In the genomic region with DNA sequence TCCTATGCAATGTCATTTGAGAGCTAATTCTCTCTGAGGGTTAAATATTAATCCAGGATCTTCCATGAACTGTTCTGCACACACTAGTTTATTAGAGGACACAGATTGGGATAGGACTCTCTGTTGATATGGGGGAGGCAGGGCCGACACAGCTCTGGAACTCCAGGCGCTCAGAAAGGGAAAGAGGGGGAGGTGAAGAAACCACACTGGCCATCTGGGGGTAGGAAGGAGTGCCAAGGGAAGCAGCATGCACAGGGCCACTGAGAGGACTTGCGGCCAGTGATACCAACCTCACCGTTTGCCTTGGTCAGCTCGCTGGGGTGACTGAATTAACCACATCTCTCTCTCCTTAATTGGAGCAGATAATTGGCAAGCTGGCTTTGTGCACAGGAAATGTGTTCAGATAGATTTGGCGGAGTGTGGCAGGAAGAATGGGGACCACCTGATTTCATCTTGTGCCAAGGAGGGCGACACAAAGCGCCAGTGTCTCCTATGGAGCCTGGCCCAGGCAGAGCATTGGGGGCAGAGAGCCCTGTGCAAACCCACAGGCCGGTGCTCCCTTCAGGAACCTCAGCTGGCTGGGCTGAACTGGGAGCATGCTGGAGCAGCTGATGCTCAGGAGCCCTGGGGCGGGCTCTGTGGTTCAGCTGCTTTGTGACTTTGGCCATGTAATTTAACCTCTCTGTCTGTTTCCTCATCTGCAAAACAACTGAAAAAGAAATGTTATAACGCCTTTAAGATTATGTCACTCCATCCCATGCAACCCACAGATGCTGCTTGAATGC, we compare ENCODE assay signal across 1 cellular context.
A peak's percentile ranks its signal among the peaks of the same experiment; 100 is the strongest.
TF ChIP-seq lines count a peak whose summit lies in the region.

No MANE protein-coding gene starts in this region.

TF ChIP-seq in HepG2, 621 proteins besides CTCF, POLR2A, EP300 and RAD21 (continued from another document and continues in another):
- TF ChIP-seq ZNF570 (CRISPR knock-in tag; IDR thresholded peaks at IDR 0.05; ENCODE audit: borderline replicate concordance) (no peak), MZF1 (CRISPR knock-in tag; IDR thresholded peaks at IDR 0.05; ENCODE audit: borderline replicate concordance) (no peak), JDP2 (CRISPR knock-in tag; IDR thresholded peaks at IDR 0.05; ENCODE audit: borderline replicate concordance) (no peak), TMF1 (CRISPR knock-in tag; IDR thresholded peaks at IDR 0.05; ENCODE audit: low read depth) (no peak), HDAC6 (IDR thresholded peaks at IDR 0.05; ENCODE audit: low read depth, low read length) (no peak), TBX3 (IDR thresholded peaks at IDR 0.05; ENCODE audit: borderline replicate concordance) (0 out of 2 replicates have a peak, but pooled peaks have one; percentile 17), KLF11 (CRISPR knock-in tag; IDR thresholded peaks at IDR 0.05) (no peak; the same call in 1 of the 2 replicates), HNRNPH1 (optimal IDR thresholded peaks at IDR 0.05; ENCODE audit: low read depth, low read length) (no peak), KDM4B (CRISPR knock-in tag; IDR thresholded peaks at IDR 0.05) (no peak), RCOR2 (CRISPR knock-in tag; IDR thresholded peaks at IDR 0.05) (no peak), ZNF230 (CRISPR knock-in tag; IDR thresholded peaks at IDR 0.05) (no peak), ZMYM3 (CRISPR knock-in tag; IDR thresholded peaks at IDR 0.05) (peak; percentile 39; the same call in 1 of the 2 replicates), CBX2 (IDR thresholded peaks at IDR 0.05; ENCODE audit: low read depth, low read length) (no peak), CBX2 (CRISPR knock-in tag; IDR thresholded peaks at IDR 0.05; ENCODE audit: low read depth) (0 out of 2 replicates have a peak, but pooled peaks have one; percentile 72), NFIB (CRISPR knock-in tag; IDR thresholded peaks at IDR 0.05; ENCODE audit: borderline replicate concordance) (no peak), MEIS2 (CRISPR knock-in tag; IDR thresholded peaks at IDR 0.05) (no peak), ZSCAN20 (CRISPR knock-in tag; IDR thresholded peaks at IDR 0.05; ENCODE audit: borderline replicate concordance) (no peak), MATR3 (CRISPR knock-in tag; IDR thresholded peaks at IDR 0.05) (no peak), ZFP36L1 (CRISPR knock-in tag; IDR thresholded peaks at IDR 0.05) (no peak), FOXA3 (CRISPR knock-in tag; IDR thresholded peaks at IDR 0.05) (no peak; the same call in 1 of the 2 replicates), ZNF34 (CRISPR knock-in tag; IDR thresholded peaks at IDR 0.05; ENCODE audit: borderline replicate concordance) (no peak), ZNF546 (CRISPR knock-in tag; conservative IDR thresholded peaks at IDR 0.05) (no peak), ZNF260 (CRISPR knock-in tag; IDR thresholded peaks at IDR 0.05; ENCODE audit: borderline replicate concordance, low read depth) (no peak), IKZF1 (IDR thresholded peaks at IDR 0.05) (no peak), RAD51 (IDR thresholded peaks at IDR 0.05; ENCODE audit: borderline replicate concordance) (no peak), ISL2 (CRISPR knock-in tag; IDR thresholded peaks at IDR 0.05) (0 out of 2 replicates have a peak, but pooled peaks have one; percentile 40), HIVEP1 (CRISPR knock-in tag; IDR thresholded peaks at IDR 0.05) (no peak), ZFP37 (CRISPR knock-in tag; IDR thresholded peaks at IDR 0.05; ENCODE audit: borderline replicate concordance) (no peak), ZSCAN9 (CRISPR knock-in tag; IDR thresholded peaks at IDR 0.05; ENCODE audit: borderline replicate concordance) (no peak)
- TF ChIP-seq, protein P1, sequence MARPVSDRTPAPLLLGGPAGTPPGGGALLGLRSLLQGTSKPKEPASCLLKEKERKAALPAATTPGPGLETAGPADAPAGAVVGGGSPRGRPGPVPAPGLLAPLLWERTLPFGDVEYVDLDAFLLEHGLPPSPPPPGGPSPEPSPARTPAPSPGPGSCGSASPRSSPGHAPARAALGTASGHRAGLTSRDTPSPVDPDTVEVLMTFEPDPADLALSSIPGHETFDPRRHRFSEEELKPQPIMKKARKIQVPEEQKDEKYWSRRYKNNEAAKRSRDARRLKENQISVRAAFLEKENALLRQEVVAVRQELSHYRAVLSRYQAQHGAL (CRISPR knock-in tag; IDR thresholded peaks at IDR 0.05; ENCODE audit: not compliant biosample characterization) = no peak
- TF ChIP-seq, protein P2, sequence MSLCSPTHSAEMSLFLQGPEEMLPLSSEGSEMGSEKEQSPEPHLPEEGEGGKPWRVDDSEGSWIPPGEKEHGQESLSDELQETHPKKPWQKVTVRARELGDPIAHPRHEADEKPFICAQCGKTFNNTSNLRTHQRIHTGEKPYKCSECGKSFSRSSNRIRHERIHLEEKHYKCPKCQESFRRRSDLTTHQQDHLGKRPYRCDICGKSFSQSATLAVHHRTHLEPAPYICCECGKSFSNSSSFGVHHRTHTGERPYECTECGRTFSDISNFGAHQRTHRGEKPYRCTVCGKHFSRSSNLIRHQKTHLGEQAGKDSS (CRISPR knock-in tag; IDR thresholded peaks at IDR 0.05; ENCODE audit: borderline replicate concordance, low read depth) = peak; percentile 82; the same call in 1 of the 2 replicates
- TF ChIP-seq, protein P3, sequence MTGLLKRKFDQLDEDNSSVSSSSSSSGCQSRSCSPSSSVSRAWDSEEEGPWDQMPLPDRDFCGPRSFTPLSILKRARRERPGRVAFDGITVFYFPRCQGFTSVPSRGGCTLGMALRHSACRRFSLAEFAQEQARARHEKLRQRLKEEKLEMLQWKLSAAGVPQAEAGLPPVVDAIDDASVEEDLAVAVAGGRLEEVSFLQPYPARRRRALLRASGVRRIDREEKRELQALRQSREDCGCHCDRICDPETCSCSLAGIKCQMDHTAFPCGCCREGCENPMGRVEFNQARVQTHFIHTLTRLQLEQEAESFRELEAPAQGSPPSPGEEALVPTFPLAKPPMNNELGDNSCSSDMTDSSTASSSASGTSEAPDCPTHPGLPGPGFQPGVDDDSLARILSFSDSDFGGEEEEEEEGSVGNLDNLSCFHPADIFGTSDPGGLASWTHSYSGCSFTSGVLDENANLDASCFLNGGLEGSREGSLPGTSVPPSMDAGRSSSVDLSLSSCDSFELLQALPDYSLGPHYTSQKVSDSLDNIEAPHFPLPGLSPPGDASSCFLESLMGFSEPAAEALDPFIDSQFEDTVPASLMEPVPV (CRISPR knock-in tag; IDR thresholded peaks at IDR 0.05) = no peak
- TF ChIP-seq, protein P4, sequence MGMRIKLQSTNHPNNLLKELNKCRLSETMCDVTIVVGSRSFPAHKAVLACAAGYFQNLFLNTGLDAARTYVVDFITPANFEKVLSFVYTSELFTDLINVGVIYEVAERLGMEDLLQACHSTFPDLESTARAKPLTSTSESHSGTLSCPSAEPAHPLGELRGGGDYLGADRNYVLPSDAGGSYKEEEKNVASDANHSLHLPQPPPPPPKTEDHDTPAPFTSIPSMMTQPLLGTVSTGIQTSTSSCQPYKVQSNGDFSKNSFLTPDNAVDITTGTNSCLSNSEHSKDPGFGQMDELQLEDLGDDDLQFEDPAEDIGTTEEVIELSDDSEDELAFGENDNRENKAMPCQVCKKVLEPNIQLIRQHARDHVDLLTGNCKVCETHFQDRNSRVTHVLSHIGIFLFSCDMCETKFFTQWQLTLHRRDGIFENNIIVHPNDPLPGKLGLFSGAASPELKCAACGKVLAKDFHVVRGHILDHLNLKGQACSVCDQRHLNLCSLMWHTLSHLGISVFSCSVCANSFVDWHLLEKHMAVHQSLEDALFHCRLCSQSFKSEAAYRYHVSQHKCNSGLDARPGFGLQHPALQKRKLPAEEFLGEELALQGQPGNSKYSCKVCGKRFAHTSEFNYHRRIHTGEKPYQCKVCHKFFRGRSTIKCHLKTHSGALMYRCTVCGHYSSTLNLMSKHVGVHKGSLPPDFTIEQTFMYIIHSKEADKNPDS (CRISPR knock-in tag; IDR thresholded peaks at IDR 0.05) = no peak
- TF ChIP-seq, protein P5, sequence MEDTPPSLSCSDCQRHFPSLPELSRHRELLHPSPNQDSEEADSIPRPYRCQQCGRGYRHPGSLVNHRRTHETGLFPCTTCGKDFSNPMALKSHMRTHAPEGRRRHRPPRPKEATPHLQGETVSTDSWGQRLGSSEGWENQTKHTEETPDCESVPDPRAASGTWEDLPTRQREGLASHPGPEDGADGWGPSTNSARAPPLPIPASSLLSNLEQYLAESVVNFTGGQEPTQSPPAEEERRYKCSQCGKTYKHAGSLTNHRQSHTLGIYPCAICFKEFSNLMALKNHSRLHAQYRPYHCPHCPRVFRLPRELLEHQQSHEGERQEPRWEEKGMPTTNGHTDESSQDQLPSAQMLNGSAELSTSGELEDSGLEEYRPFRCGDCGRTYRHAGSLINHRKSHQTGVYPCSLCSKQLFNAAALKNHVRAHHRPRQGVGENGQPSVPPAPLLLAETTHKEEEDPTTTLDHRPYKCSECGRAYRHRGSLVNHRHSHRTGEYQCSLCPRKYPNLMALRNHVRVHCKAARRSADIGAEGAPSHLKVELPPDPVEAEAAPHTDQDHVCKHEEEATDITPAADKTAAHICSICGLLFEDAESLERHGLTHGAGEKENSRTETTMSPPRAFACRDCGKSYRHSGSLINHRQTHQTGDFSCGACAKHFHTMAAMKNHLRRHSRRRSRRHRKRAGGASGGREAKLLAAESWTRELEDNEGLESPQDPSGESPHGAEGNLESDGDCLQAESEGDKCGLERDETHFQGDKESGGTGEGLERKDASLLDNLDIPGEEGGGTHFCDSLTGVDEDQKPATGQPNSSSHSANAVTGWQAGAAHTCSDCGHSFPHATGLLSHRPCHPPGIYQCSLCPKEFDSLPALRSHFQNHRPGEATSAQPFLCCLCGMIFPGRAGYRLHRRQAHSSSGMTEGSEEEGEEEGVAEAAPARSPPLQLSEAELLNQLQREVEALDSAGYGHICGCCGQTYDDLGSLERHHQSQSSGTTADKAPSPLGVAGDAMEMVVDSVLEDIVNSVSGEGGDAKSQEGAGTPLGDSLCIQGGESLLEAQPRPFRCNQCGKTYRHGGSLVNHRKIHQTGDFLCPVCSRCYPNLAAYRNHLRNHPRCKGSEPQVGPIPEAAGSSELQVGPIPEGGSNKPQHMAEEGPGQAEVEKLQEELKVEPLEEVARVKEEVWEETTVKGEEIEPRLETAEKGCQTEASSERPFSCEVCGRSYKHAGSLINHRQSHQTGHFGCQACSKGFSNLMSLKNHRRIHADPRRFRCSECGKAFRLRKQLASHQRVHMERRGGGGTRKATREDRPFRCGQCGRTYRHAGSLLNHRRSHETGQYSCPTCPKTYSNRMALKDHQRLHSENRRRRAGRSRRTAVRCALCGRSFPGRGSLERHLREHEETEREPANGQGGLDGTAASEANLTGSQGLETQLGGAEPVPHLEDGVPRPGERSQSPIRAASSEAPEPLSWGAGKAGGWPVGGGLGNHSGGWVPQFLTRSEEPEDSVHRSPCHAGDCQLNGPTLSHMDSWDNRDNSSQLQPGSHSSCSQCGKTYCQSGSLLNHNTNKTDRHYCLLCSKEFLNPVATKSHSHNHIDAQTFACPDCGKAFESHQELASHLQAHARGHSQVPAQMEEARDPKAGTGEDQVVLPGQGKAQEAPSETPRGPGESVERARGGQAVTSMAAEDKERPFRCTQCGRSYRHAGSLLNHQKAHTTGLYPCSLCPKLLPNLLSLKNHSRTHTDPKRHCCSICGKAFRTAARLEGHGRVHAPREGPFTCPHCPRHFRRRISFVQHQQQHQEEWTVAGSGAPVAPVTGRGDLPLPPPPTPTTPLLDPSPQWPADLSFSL (CRISPR knock-in tag; IDR thresholded peaks at IDR 0.05) = no peak
- TF ChIP-seq, protein P6, sequence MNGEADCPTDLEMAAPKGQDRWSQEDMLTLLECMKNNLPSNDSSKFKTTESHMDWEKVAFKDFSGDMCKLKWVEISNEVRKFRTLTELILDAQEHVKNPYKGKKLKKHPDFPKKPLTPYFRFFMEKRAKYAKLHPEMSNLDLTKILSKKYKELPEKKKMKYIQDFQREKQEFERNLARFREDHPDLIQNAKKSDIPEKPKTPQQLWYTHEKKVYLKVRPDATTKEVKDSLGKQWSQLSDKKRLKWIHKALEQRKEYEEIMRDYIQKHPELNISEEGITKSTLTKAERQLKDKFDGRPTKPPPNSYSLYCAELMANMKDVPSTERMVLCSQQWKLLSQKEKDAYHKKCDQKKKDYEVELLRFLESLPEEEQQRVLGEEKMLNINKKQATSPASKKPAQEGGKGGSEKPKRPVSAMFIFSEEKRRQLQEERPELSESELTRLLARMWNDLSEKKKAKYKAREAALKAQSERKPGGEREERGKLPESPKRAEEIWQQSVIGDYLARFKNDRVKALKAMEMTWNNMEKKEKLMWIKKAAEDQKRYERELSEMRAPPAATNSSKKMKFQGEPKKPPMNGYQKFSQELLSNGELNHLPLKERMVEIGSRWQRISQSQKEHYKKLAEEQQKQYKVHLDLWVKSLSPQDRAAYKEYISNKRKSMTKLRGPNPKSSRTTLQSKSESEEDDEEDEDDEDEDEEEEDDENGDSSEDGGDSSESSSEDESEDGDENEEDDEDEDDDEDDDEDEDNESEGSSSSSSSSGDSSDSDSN (CRISPR knock-in tag; IDR thresholded peaks at IDR 0.05) = peak; percentile 57; the same call in 1 of the 2 replicates
- TF ChIP-seq, protein P7, sequence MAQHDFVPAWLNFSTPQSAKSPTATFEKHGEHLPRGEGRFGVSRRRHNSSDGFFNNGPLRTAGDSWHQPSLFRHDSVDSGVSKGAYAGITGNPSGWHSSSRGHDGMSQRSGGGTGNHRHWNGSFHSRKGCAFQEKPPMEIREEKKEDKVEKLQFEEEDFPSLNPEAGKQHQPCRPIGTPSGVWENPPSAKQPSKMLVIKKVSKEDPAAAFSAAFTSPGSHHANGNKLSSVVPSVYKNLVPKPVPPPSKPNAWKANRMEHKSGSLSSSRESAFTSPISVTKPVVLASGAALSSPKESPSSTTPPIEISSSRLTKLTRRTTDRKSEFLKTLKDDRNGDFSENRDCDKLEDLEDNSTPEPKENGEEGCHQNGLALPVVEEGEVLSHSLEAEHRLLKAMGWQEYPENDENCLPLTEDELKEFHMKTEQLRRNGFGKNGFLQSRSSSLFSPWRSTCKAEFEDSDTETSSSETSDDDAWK (CRISPR knock-in tag; IDR thresholded peaks at IDR 0.05) = no peak
- TF ChIP-seq, protein P8, sequence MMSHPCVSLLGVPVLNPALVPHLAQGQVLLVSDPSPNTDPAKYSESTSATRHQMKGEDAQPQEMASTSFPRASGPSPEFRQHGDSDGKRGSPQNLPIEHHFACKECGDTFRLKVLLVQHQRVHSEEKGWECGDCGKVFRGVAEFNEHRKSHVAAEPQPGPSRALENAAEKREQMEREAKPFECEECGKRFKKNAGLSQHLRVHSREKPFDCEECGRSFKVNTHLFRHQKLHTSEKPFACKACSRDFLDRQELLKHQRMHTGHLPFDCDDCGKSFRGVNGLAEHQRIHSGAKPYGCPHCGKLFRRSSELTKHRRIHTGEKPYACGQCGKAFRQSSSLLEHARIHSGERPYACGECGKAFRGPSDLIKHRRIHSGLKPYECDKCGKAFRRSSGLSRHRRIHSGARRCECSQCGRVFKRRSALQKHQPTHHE (CRISPR knock-in tag; IDR thresholded peaks at IDR 0.05; ENCODE audit: borderline replicate concordance) = no peak
- TF ChIP-seq, protein P9, sequence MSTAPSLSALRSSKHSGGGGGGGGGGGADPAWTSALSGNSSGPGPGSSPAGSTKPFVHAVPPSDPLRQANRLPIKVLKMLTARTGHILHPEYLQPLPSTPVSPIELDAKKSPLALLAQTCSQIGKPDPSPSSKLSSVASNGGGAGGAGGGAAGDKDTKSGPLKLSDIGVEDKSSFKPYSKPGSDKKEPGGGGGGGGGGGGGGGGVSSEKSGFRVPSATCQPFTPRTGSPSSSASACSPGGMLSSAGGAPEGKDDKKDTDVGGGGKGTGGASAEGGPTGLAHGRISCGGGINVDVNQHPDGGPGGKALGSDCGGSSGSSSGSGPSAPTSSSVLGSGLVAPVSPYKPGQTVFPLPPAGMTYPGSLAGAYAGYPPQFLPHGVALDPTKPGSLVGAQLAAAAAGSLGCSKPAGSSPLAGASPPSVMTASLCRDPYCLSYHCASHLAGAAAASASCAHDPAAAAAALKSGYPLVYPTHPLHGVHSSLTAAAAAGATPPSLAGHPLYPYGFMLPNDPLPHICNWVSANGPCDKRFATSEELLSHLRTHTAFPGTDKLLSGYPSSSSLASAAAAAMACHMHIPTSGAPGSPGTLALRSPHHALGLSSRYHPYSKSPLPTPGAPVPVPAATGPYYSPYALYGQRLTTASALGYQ (CRISPR knock-in tag; IDR thresholded peaks at IDR 0.05) = no peak
